ENCODE assay signal across 12 cellular contexts in genomic region chr14:105601360-105602242, GRCh38.
DNase-seq lines count a peak whose midpoint lies in the region; ATAC-seq and TF ChIP-seq lines count a peak whose summit lies in the region.
"Had no signal": no experiment of that assay in that cellular context is flagged by ENCODE, and none has a peak within 500 bp of the region (broad histone marks: within the 10 kb centered on the region; RNA-seq: fewer than 3 reads in every experiment).

No MANE protein-coding gene starts in this region.

- DNase-seq in GM10248 (ENCODE audit: extremely low spot score): peak; percentile 35
- peak; percentile 1 for DNase-seq in hepatocyte (ENCODE audit: low spot score)
- DNase-seq in spleen: peak; percentile 51
- DNase-seq in NCI-H1105 treated with DMSO at 0.1 percent for 48 hours (lab: John Stamatoyannopoulos, UW): no peak
- DNase-seq in PC-9: no peak
- DNase-seq: NCI-H1417, NCI-H1930, NCI-H2171, RPMI8226 had no signal

- BruUV-seq in PC-9 (replicated peaks; lab: Mats Ljungman, UMichigan): no TSS peak

- intact Hi-C loops in spleen (cut with DNase I; ENCODE audit: low total_unique reads): no loop called here
- intact Hi-C loops in PC-9 (cut with micrococcal nuclease; ENCODE audit: unreplicated experiment): no loop called here

- H4K20me1 ChIP-seq in hepatocyte (ENCODE audit: insufficient read depth, poor library complexity, severe bottlenecking): no peaks in the 10 kb centered on the region
- no peaks in the 10 kb centered on the region for H4K20me1 ChIP-seq in PC-9 (ENCODE audit: insufficient read depth)

- H3K27ac ChIP-seq in HEK293 (ENCODE audit: extremely low read depth, low read depth, low read length) (no peak overlapping the region), hepatocyte (no peak overlapping the region), spleen (no peak overlapping the region), PC-9 (no peak overlapping the region)
- H3K27ac ChIP-seq: SJSA1 had no signal

- H3K9me2 ChIP-seq in hepatocyte (replicated peaks; ENCODE audit: insufficient read depth) (no peaks in the 10 kb centered on the region), PC-9 (ENCODE audit: insufficient read depth) (no peaks in the 10 kb centered on the region)

- H3K27me3 ChIP-seq in hepatocyte (no peaks in the 10 kb centered on the region), spleen (replicated peaks in 1 of 7) (no peaks in the 10 kb centered on the region), PC-9 (ENCODE audit: insufficient read depth, low read depth) (peaks cover 36% of the 10 kb centered on the region)
- H3K27me3 ChIP-seq: SJSA1 had no signal

- H3K79me2 ChIP-seq in hepatocyte (no peaks in the 10 kb centered on the region), PC-9 (ENCODE audit: low read depth) (no peaks in the 10 kb centered on the region)

- no peak for TF ChIP-seq POLR2A in spleen (IDR thresholded peaks at IDR 0.05)

- H2AFZ ChIP-seq in hepatocyte (no peak overlapping the region), PC-9 (no peak overlapping the region)

- H3K4me2 ChIP-seq in hepatocyte (no peak overlapping the region), PC-9 (no peak overlapping the region)

- CTCF ChIA-PET in GM10248 (lab: Yijun Ruan, JAX): interaction anchor here (1.0 to 3.7 kb wide), 6 partner anchors 13 to 816 kb away, joined by 3 to 13 read pairs (median 4); no protein-coding TSS in a partner anchor
- CTCF ChIA-PET in HEK293 (lab: Yijun Ruan, JAX): interaction anchor here (0.6 kb wide), 2 partner anchors 402 to 949 kb away, joined by 3 to 4 read pairs; no protein-coding TSS in a partner anchor
- CTCF ChIA-PET in PC-9 (lab: Charles Lee): no interaction called here

- H3K36me3 ChIP-seq in HEK293 (ENCODE audit: control insufficient read depth in 2 of 2, insufficient read depth in 1 of 2, low read length in 2 of 2): no peaks in the 10 kb centered on the region
- H3K36me3 ChIP-seq in hepatocyte (replicated peaks; ENCODE audit: insufficient read depth, low read depth): no peaks in the 10 kb centered on the region
- H3K36me3 ChIP-seq in spleen: no peaks in the 10 kb centered on the region
- no peaks in the 10 kb centered on the region for H3K36me3 ChIP-seq in PC-9 (ENCODE audit: low read depth)
- H3K36me3 ChIP-seq: SJSA1 had no signal

- TF ChIP-seq CTCF in GM10248 (IDR thresholded peaks at IDR 0.05; ENCODE audit: control extremely low read depth, extremely low read depth, low read depth, missing control alignments): no peak
- TF ChIP-seq CTCF in HEK293 (tag by site-specific recombination; IDR thresholded peaks at IDR 0.05): no peak
- TF ChIP-seq CTCF in hepatocyte (IDR thresholded peaks at IDR 0.05; ENCODE audit: poor library complexity): no peak
- TF ChIP-seq CTCF in spleen (IDR thresholded peaks at IDR 0.05 in 8 of 11, conservative IDR thresholded peaks at IDR 0.05 in 3 of 11): no peak
- TF ChIP-seq CTCF in PC-9 (conservative IDR thresholded peaks at IDR 0.05): no peak

- no peaks in the 10 kb centered on the region for H3F3A ChIP-seq in PC-9 (ENCODE audit: insufficient read depth, low read depth)

- POLR2A ChIA-PET in GM10248 (lab: Yijun Ruan, JAX): no interaction called here
- POLR2A ChIA-PET in HEK293 (lab: Yijun Ruan, JAX): no interaction called here
- POLR2A ChIA-PET in PC-9 (lab: Charles Lee; ENCODE audit: unreplicated experiment): no interaction called here

- no peaks in the 10 kb centered on the region for H3K4me1 ChIP-seq in HEK293 (ENCODE audit: control insufficient read depth, insufficient read depth, low read length)
- H3K4me1 ChIP-seq in hepatocyte (ENCODE audit: insufficient read depth): no peaks in the 10 kb centered on the region
- no peaks in the 10 kb centered on the region for H3K4me1 ChIP-seq in spleen
- no peaks in the 10 kb centered on the region for H3K4me1 ChIP-seq in PC-9 (replicated peaks; ENCODE audit: insufficient read depth)
- H3K4me1 ChIP-seq: SJSA1 had no signal

- H3K4me3 ChIP-seq in HEK293 (ENCODE audit: low read depth, low read length): no peak overlapping the region
- no peak overlapping the region for H3K4me3 ChIP-seq in hepatocyte
- no peak overlapping the region for H3K4me3 ChIP-seq in spleen
- H3K4me3 ChIP-seq in PC-9: no peak overlapping the region
- H3K4me3 ChIP-seq: SJSA1 had no signal

- ATAC-seq in HG02973 (IDR thresholded peaks at IDR 0.05; ENCODE audit: unreplicated experiment): no peak

- WGBS in hepatocyte (ENCODE audit: low lambda C conversion rate, missing lambda C conversion rate): 75% methylated on average over 18 of the region's 20 CpGs
- 82 to 92% (median 86%) methylated on average over 17 to 20 of the region's 20 CpGs for WGBS in spleen, 5 donors

- H3K9me3 ChIP-seq in HEK293 (ENCODE audit: control insufficient read depth, insufficient read depth, low read depth, low read length): no peaks in the 10 kb centered on the region
- H3K9me3 ChIP-seq in hepatocyte (ENCODE audit: low read depth): no peaks in the 10 kb centered on the region
- no peaks in the 10 kb centered on the region for H3K9me3 ChIP-seq in spleen
- H3K9me3 ChIP-seq in PC-9 (ENCODE audit: insufficient read depth, low read depth): no peaks in the 10 kb centered on the region
- H3K9me3 ChIP-seq: SJSA1 had no signal

TF ChIP-seq in HEK293, 187 proteins besides CTCF, POLR2A, EP300 and RAD21:
- TF ChIP-seq GLIS2 (tag by site-specific recombination; IDR thresholded peaks at IDR 0.05) (peak; percentile 28; the same call in 1 of the 2 replicates), ZNF510 (tag by site-specific recombination; IDR thresholded peaks at IDR 0.05; ENCODE audit: insufficient replicate concordance) (no peak)

Comparison
In these comparisons a context has a peak if more than half of its experiments do, and no peak if none do; other contexts are left out.
1. DNase-seq: peak in GM10248 (single experiment), hepatocyte (single experiment) and spleen (single experiment); none in NCI-H1105 treated with DMSO at 0.1 percent for 48 hours (single experiment) and PC-9 (0 of 2).